24 cellular contexts compared by ENCODE assay signal in genomic region chr12:19801941-19802340, GRCh38.
"Had no signal": no experiment of that assay in that cellular context is flagged by ENCODE, and none has a peak within 500 bp of the region (broad histone marks: within the 10 kb centered on the region; RNA-seq: fewer than 3 reads in every experiment).

No MANE protein-coding gene starts in this region.

- H3K27ac ChIP-seq: colonic mucosa, left ventricle myocardium inferior, skin epidermis, stomach, suprapubic skin, vagina had no signal

- H3K27me3 ChIP-seq: colonic mucosa, esophagus squamous epithelium, gastroesophageal sphincter, stomach, suprapubic skin, vagina had no signal

- H3K9me3 Mint-ChIP-seq: activated CD4-positive, alpha-beta T cell treated with anti-CD3 and anti-CD28 coated beads, Interleukin-2, amount 10 ng/mL, durations not matched to agents 24 days and 14 days; activated naive CD4-positive, alpha-beta T cell treated with anti-CD3 and anti-CD28 coated beads, Interleukin-2, amount 50 U/mL, for 24 hours; activated T-helper 1 cell treated with anti-CD3 and anti-CD28 coated beads, Interleukin-12 subunit alpha, Interleukin-12 subunit beta, Interleukin-2, Interleukin-4 antibody, amounts not matched to agents 30 ng/mL and 10 ng/mL and 1 ng/mL, durations not matched to agents 14 hours and 24 hours and 36 hours; natural killer cell; type B pancreatic cell had no signal

- H3K27me3 Mint-ChIP-seq: activated CD4-positive, alpha-beta memory T cell treated with anti-CD3 and anti-CD28 coated beads, Interleukin-2, amount 10 ng/mL, durations not matched to agents 7 days and 5 days; activated CD4-positive, alpha-beta T cell treated with anti-CD3 and anti-CD28 coated beads, Interleukin-2, amount 10 ng/mL, durations not matched to agents 24 days and 14 days; activated naive CD4-positive, alpha-beta T cell treated with anti-CD3 and anti-CD28 coated beads, Interleukin-2, amount 50 U/mL, for 24 hours; brain; progenitor cell of endocrine pancreas had no signal

- H3K9me3 ChIP-seq: colonic mucosa, esophagus squamous epithelium, gastroesophageal sphincter, left ventricle myocardium inferior, stomach, suprapubic skin, vagina had no signal

- H3K4me3 Mint-ChIP-seq: activated CD4-positive, alpha-beta memory T cell treated with anti-CD3 and anti-CD28 coated beads, Interleukin-2, amount 10 ng/mL, durations not matched to agents 7 days and 5 days; activated CD4-positive, alpha-beta T cell treated with anti-CD3 and anti-CD28 coated beads, Interleukin-2, amount 10 ng/mL, durations not matched to agents 24 days and 14 days; activated naive CD4-positive, alpha-beta T cell treated with anti-CD3 and anti-CD28 coated beads, Interleukin-2, amount 50 U/mL, for 24 hours; activated T-helper 1 cell treated with anti-CD3 and anti-CD28 coated beads, Interleukin-12 subunit alpha, Interleukin-12 subunit beta, Interleukin-2, Interleukin-4 antibody, amounts not matched to agents 30 ng/mL and 10 ng/mL and 1 ng/mL, durations not matched to agents 14 hours and 24 hours and 36 hours; brain; endodermal cell; mesothelial cell of epicardium; natural killer cell; type B pancreatic cell had no signal

- H3K36me3 Mint-ChIP-seq: activated naive CD4-positive, alpha-beta T cell treated with anti-CD3 and anti-CD28 coated beads, Interleukin-2, amount 50 U/mL, for 24 hours; brain; mesothelial cell of epicardium; natural killer cell; type B pancreatic cell had no signal

- H3K4me1 Mint-ChIP-seq: activated naive CD4-positive, alpha-beta T cell treated with anti-CD3 and anti-CD28 coated beads, Interleukin-2, amount 50 U/mL, for 24 hours; brain; endodermal cell; mesothelial cell of epicardium had no signal

- H3K4me1 ChIP-seq: colonic mucosa, vagina had no signal

- H3K27ac Mint-ChIP-seq: activated CD4-positive, alpha-beta memory T cell treated with anti-CD3 and anti-CD28 coated beads, Interleukin-2, amount 10 ng/mL, durations not matched to agents 7 days and 5 days; brain; endodermal cell; mesothelial cell of epicardium; natural killer cell; progenitor cell of endocrine pancreas; type B pancreatic cell had no signal

- DNase-seq: activated CD4-positive, alpha-beta memory T cell treated with anti-CD3 and anti-CD28 coated beads, Interleukin-2, amount 10 ng/mL, durations not matched to agents 7 days and 5 days; activated CD4-positive, alpha-beta T cell treated with anti-CD3 and anti-CD28 coated beads, Interleukin-2, amount 10 ng/mL, durations not matched to agents 24 days and 14 days; activated gamma-delta T cell treated with Interleukin-2 at 50 U/mL for 16 hours; central memory CD4-positive, alpha-beta T cell; colonic mucosa; endodermal cell; esophagus squamous epithelium; head of caudate nucleus; hypothalamus; left ventricle myocardium inferior; natural killer cell; right cardiac atrium; stimulated activated CD4-positive, alpha-beta T cell treated with anti-CD3 and anti-CD28 coated beads, Interleukin-1b, Interleukin-23, amount 100 ng/mL, for 48 hours; stomach had no signal

- H3K4me3 ChIP-seq: colonic mucosa, esophagus squamous epithelium, gastroesophageal sphincter, left ventricle myocardium inferior, skin epidermis, stomach, suprapubic skin, vagina had no signal

- H3K36me3 ChIP-seq: colonic mucosa, esophagus squamous epithelium, gastroesophageal sphincter, left ventricle myocardium inferior, stomach, suprapubic skin, vagina had no signal
